In the genomic region with DNA sequence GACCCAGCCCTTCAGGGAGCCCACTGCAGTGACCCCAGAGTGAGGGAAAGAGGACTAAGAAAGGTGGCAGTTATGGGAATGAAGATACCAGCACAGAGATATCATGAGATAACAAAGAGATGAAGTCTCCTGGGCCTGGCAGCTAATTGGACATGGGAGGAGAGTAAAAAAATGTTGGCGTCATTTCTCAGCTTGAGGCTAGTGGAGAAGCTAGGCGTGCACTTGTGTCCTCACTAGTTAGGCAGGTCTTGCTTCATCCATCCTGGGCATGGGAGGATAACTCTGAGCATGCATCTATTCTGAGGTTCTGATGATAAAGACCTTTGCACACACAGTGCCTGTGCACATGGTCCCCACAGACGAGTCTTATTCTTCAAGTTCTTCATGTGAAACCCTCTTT, we compare ENCODE assay signal across 25 cellular contexts. TPM values are rescaled to one million over a fixed set of nuclear protein-coding genes. Genes with fewer than 3 reads are reported as not detected.
DNase-seq lines count a peak whose midpoint lies in the region; ATAC-seq, FAIRE-seq and TF ChIP-seq lines count a peak whose summit lies in the region.
"Had no signal": no experiment of that assay in that cellular context is flagged by ENCODE, and none has a peak within 500 bp of the region (broad histone marks: within the 10 kb centered on the region; RNA-seq: fewer than 3 reads in every experiment).

No MANE protein-coding gene starts in this region.

- H2BK120ac ChIP-seq in mesenchymal stem cell (ENCODE audit: low read depth, low read length) = no peak overlapping the region

- no peaks in the 10 kb centered on the region; the same call in 2 of the 3 replicates for H3K79me2 ChIP-seq in K562 (ENCODE audit: control insufficient read depth, insufficient read depth, low read length)

- H3K4me1 Mint-ChIP-seq in type B pancreatic cell (ENCODE audit: unreplicated experiment) = peaks cover 13% of the 10 kb centered on the region

- H3K4me3 ChIP-seq in K562 (no peak overlapping the region), mesenchymal stem cell (ENCODE audit: insufficient read depth in 1 of 2, low read depth in 1 of 2, low read length in 2 of 2) (no peak overlapping the region)
- H3K4me3 ChIP-seq: BLaER1, GM23248 had no signal

- FAIRE-seq in K562 (lab: Jason Lieb, UNC) = no peak
- FAIRE-seq: A204.1, D721Med, G401.6, GM12892, GM19239, H1 had no signal

- H2AFZ ChIP-seq in K562 (ENCODE audit: low read depth, low read length) = 0 out of 2 replicates have a peak overlapping the region, but pooled peaks have one; percentile 6
- H2AFZ ChIP-seq in mesenchymal stem cell (ENCODE audit: low read depth, low read length) = no peak overlapping the region
- H2AFZ ChIP-seq: GM23248 had no signal

- H3K36me3 Mint-ChIP-seq in type B pancreatic cell = no peaks in the 10 kb centered on the region
- H3K36me3 Mint-ChIP-seq: CD4-positive, CD25-positive, alpha-beta regulatory T cell had no signal

- no peak overlapping the region for H4K8ac ChIP-seq in mesenchymal stem cell (ENCODE audit: low read length)

- DNase-seq in DMS53 (lab: John Stamatoyannopoulos, UW) = peak; percentile 6
- DNase-seq in DMS53 treated with DMSO at 0.1 percent for 48 hours (lab: John Stamatoyannopoulos, UW; ENCODE audit: unreplicated experiment) = no peak
- DNase-seq in K562 (ENCODE audit: extremely low read depth in 1 of 4, low spot score in 3 of 4) = no peak
- DNase-seq in mesenchymal stem cell = no peak
- no peak for DNase-seq in type B pancreatic cell (ENCODE audit: extremely low spot score, unreplicated experiment)
- no peak for DNase-seq in stimulated activated CD4-positive, alpha-beta T cell treated with anti-CD3 and anti-CD28 coated beads, Interleukin-2, amount 100 ng/mL, for 24 hours
- no peak for DNase-seq in NCI-H1048 (lab: John Stamatoyannopoulos, UW)
- DNase-seq in hepatic stellate cell (ENCODE audit: low spot score) = no peak
- DNase-seq: Caco-2; CD4-positive, CD25-positive, alpha-beta regulatory T cell; CD8-positive, alpha-beta T cell; DND-41; GM23248; H7; HCEC 1CT had no signal

- H3K36me3 ChIP-seq in K562 (ENCODE audit: control insufficient read depth, insufficient read depth, low read length) (no peaks in the 10 kb centered on the region), mesenchymal stem cell (ENCODE audit: control insufficient read depth in 1 of 2, insufficient read depth in 2 of 2, low read depth in 1 of 2, low read length in 2 of 2) (no peaks in the 10 kb centered on the region)
- H3K36me3 ChIP-seq: BLaER1 had no signal

- H4K20me1 ChIP-seq in K562 (replicated peaks; ENCODE audit: control insufficient read depth, insufficient read depth, low read length) = no peaks in the 10 kb centered on the region
- H4K20me1 ChIP-seq: BLaER1 had no signal

- H3K4me1 ChIP-seq in K562 (replicated peaks in 1 of 2; ENCODE audit: control insufficient read depth in 2 of 2, insufficient read depth in 2 of 2, low read length in 2 of 2) (peaks cover 0 to 20% of the 10 kb centered on the region in 2 experiments; a peak in 3 of 5 replicates), mesenchymal stem cell (ENCODE audit: control insufficient read depth, insufficient read depth, low read depth, low read length) (peaks cover 7% of the 10 kb centered on the region)

- H3K9me3 ChIP-seq in K562 (replicated peaks; ENCODE audit: control insufficient read depth, insufficient read depth, low read depth, low read length) = no peaks in the 10 kb centered on the region
- H3K9me3 ChIP-seq in mesenchymal stem cell (ENCODE audit: control insufficient read depth, low read length) = no peaks in the 10 kb centered on the region
- H3K9me3 ChIP-seq: BLaER1, Caco-2 had no signal

- no peak overlapping the region for H2AK5ac ChIP-seq in mesenchymal stem cell (ENCODE audit: low read length, severe bottlenecking)

- H3K9me1 ChIP-seq in K562 (ENCODE audit: control insufficient read depth, insufficient read depth, low read length) = no peaks in the 10 kb centered on the region

- H3K4me2 ChIP-seq in K562 (ENCODE audit: insufficient read depth, low read length) = no peak overlapping the region
- H3K4me2 ChIP-seq in mesenchymal stem cell (ENCODE audit: low read length, poor library complexity, severe bottlenecking) = no peak overlapping the region
- H3K4me2 ChIP-seq: BLaER1 had no signal

- BruUV-seq in K562 (replicated peaks; lab: Mats Ljungman, UMichigan) = no TSS peak

- no peak overlapping the region for H3K27ac ChIP-seq in K562 (ENCODE audit: extremely low read depth, low read depth, low read length)
- H3K27ac ChIP-seq in mesenchymal stem cell (ENCODE audit: low read length, poor library complexity, severe bottlenecking) = no peak overlapping the region
- H3K27ac ChIP-seq: 22Rv1, BLaER1, C4-2B, GM23248 had no signal

- H3K4ac ChIP-seq in mesenchymal stem cell (ENCODE audit: low read depth in 1 of 2, low read length in 2 of 2) = no peak overlapping the region

- H3K27ac Mint-ChIP-seq in type B pancreatic cell = peak overlapping the region; percentile 7
- H3K27ac Mint-ChIP-seq: B cell; CD8-positive, alpha-beta T cell had no signal

- H2BK12ac ChIP-seq in mesenchymal stem cell (ENCODE audit: low read length in 2 of 2) = no peak overlapping the region

- H4K91ac ChIP-seq in mesenchymal stem cell (ENCODE audit: low read length) = peak overlapping the region; percentile 16

- no peak for ATAC-seq in K562
- ATAC-seq: CD8-positive, alpha-beta T cell had no signal

- no peak for TF ChIP-seq EP300 in K562 (IDR thresholded peaks at IDR 0.05; ENCODE audit: low read length)

- H3K79me1 ChIP-seq in mesenchymal stem cell (replicated peaks; ENCODE audit: low read length, poor library complexity, severe bottlenecking) = no peaks in the 10 kb centered on the region

- H3K9ac ChIP-seq in K562 (ENCODE audit: insufficient read depth in 1 of 2, low read depth in 2 of 2, low read length in 2 of 2) (no peak overlapping the region), mesenchymal stem cell (ENCODE audit: low read length) (no peak overlapping the region)
- H3K9ac ChIP-seq: BLaER1, GM23248 had no signal

- H3K18ac ChIP-seq in mesenchymal stem cell (ENCODE audit: low read depth in 1 of 2, low read length in 2 of 2) = no peak overlapping the region

- H3K9me3 Mint-ChIP-seq in type B pancreatic cell = no peaks in the 10 kb centered on the region
- H3K9me3 Mint-ChIP-seq: CD8-positive, alpha-beta T cell had no signal

- TF ChIP-seq CTCF in K562 (IDR thresholded peaks at IDR 0.05 in 2 of 3, conservative IDR thresholded peaks at IDR 0.05 in 1 of 3; ENCODE audit: insufficient read depth in 2 of 3, low read depth in 1 of 3, low read length in 3 of 3) = no peak
- TF ChIP-seq CTCF in type B pancreatic cell (conservative IDR thresholded peaks at IDR 0.05) = no peak

- in situ Hi-C loops in K562 (cut with MboI) = no loop called here

- H3K27me3 ChIP-seq in K562 (ENCODE audit: control insufficient read depth in 2 of 2, insufficient read depth in 2 of 2, low read length in 2 of 2) = peaks cover 0 to 6% of the 10 kb centered on the region in 2 experiments; a peak in 1 of 5 replicates
- no peaks in the 10 kb centered on the region for H3K27me3 ChIP-seq in mesenchymal stem cell (ENCODE audit: control insufficient read depth in 1 of 2, insufficient read depth in 1 of 2, low read length in 2 of 2)
- H3K27me3 ChIP-seq: BLaER1 had no signal

- no peak overlapping the region for H3K4me3 Mint-ChIP-seq in type B pancreatic cell
- H3K4me3 Mint-ChIP-seq: B cell; CD8-positive, alpha-beta T cell had no signal

- TF ChIP-seq POLR2A in K562 (conservative IDR thresholded peaks at IDR 0.05) = no peak

- H3K23ac ChIP-seq in mesenchymal stem cell (ENCODE audit: low read length in 2 of 2) = no peak overlapping the region

- H2BK5ac ChIP-seq in mesenchymal stem cell (ENCODE audit: low read depth, low read length, poor library complexity, severe bottlenecking) = no peak overlapping the region

- CTCF ChIA-PET in K562 (lab: Yijun Ruan, JAX; ENCODE audit: low intra/inter-chr PET ratio) = no interaction called here

- POLR2A ChIA-PET in K562 (lab: Yijun Ruan, JAX) = no interaction called here

- H2BK15ac ChIP-seq in mesenchymal stem cell (ENCODE audit: low read depth, poor library complexity, severe bottlenecking) = no peak overlapping the region

- H3K14ac ChIP-seq in mesenchymal stem cell (ENCODE audit: low read length in 2 of 2) = no peak overlapping the region

- peaks cover 7% of the 10 kb centered on the region for H3K27me3 Mint-ChIP-seq in type B pancreatic cell
- H3K27me3 Mint-ChIP-seq: B cell had no signal

- 11% methylated on average over 3 of the region's 3 CpGs for WGBS in K562 (ENCODE audit: insufficient coverage, low coverage, missing lambda C conversion rate)
- 98% methylated on average over 2 of the region's 3 CpGs for WGBS in mesenchymal stem cell

- no peak for TF ChIP-seq RAD21 in K562 (CRISPR knock-in tag; conservative IDR thresholded peaks at IDR 0.05 in 1 of 2, IDR thresholded peaks at IDR 0.05 in 1 of 2)

- intact Hi-C loops in K562 (cut with micrococcal nuclease) = no loop called here

RNA-seq across cellular contexts. Expression of a gene that starts 4.1 kb away (rescaled TPM):
- 13.1 and 17.7 TPM in 2 replicates for total RNA-seq in K562 (2011; cell fraction: chromatin; rRNA removed; ENCODE audit: low replicate concordance)
- 8.6 and 9.2 TPM in 2 replicates for total RNA-seq in K562 (2011; cell fraction: nucleolus; rRNA removed)
- 12.8 and 23.1 TPM in 2 replicates for total RNA-seq in K562 (2011; cell fraction: nucleoplasm; rRNA removed)
- total RNA-seq in K562 (2014; rRNA removed) = 8.3 and 10.3 TPM in 2 replicates
- 10.8 and 11.0 TPM in 2 replicates for total RNA-seq in K562 (2014; rRNA removed; fragmentation: Illumina TruSeq; extraction: Trizol)
- total RNA-seq in K562 (2015; rRNA removed; fragmentation: Illumina TruSeq; extraction: Trizol) = 10.5 and 10.8 TPM in 2 replicates
- 10.3 and 12.0 TPM in 2 replicates for total RNA-seq in K562 (2021)
- polyA plus RNA-seq in K562 (2011; rRNA removed) = 3.6 and 3.8 TPM in 2 replicates
- polyA plus RNA-seq in K562 (2011; cell fraction: cytosol; rRNA removed) = 3.0 and 4.7 TPM in 2 replicates
- 3.3 and 5.0 TPM in 2 replicates for polyA plus RNA-seq in K562 (2011; cell fraction: nucleus; rRNA removed)
- 3.6 and 6.6 TPM in 2 replicates for polyA plus RNA-seq in K562 (2012)
- 7.4 and 8.0 TPM in 2 replicates for polyA plus RNA-seq in K562 (2014; fragmentation: Illumina TruSeq; extraction: Trizol)
- polyA plus RNA-seq in K562 (2014; fragmentation: Nextera tagmentation; extraction: Ambion mirVana) = 1 to 10 TPM; 5.4 to 5.9 TPM
- polyA plus RNA-seq in K562 (2014; rRNA removed) = 7.0 and 8.2 TPM in 2 replicates
- polyA minus RNA-seq in K562 (2011; rRNA and poly(A)+ RNA removed) = 7.9 and 8.5 TPM in 2 replicates
- 3.9 and 7.1 TPM in 2 replicates for polyA minus RNA-seq in K562 (2011; cell fraction: cytosol; rRNA and poly(A)+ RNA removed)
- 8.1 and 9.6 TPM in 2 replicates for polyA minus RNA-seq in K562 (2011; cell fraction: nucleus; rRNA and poly(A)+ RNA removed)
- polyA plus RNA-seq in mesenchymal stem cell (2013, experiment 1 of 2) = 2.3 TPM
- 2.2 TPM for polyA plus RNA-seq in mesenchymal stem cell (2013, experiment 2 of 2)
- total RNA-seq in type B pancreatic cell (ENCODE audit: low replicate concordance) = 4.1 and 4.8 TPM in 2 replicates
